In the genomic region with DNA sequence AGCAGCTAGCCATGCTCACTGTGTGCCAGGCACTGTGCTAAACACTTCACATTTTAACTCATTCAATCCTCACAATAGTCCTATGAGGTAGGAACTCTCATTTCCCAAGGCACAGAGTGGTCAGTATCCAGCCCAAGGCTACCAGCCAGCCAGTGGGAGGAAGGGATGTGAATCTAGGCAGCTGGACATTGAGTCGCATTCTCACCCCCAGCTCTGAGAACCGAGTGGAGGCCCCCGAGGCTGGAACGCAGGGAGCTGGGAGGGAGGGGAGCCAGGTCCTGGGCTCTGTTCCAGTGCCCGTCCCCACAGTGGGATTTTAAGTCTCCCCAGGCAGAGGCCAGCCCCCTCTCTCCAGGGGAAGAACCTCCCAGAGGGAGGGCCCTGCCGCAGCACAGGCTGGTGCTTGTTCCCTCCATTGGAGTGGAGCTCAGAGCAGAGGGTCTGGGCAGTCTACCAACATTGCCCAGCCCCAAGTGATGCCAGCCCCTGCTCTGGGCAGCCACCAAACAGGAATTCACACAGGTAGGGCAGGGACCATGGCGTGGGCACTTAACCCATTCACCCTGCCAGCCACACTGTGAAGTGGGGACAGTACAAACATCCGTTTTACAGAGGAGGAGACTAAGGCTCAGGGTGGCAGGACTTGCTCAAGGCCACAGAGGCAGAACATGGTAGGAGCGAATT, we compare ENCODE assay signal across 12 cellular contexts.
DNase-seq lines count a peak whose midpoint lies in the region; ATAC-seq and TF ChIP-seq lines count a peak whose summit lies in the region.
"Had no signal": no experiment of that assay in that cellular context is flagged by ENCODE, and none has a peak within 500 bp of the region (broad histone marks: within the 10 kb centered on the region; RNA-seq: fewer than 3 reads in every experiment).

No MANE protein-coding gene starts in this region.

- no peak overlapping the region for H3K23ac ChIP-seq in neuronal stem cell (ENCODE audit: low read depth, low read length, poor library complexity)

- H3K9me3 ChIP-seq in heart right ventricle, result no peaks in the 10 kb centered on the region
- no peaks in the 10 kb centered on the region for H3K9me3 ChIP-seq in esophagus squamous epithelium
- H3K9me3 ChIP-seq in neuronal stem cell (replicated peaks in 1 of 2; ENCODE audit: control insufficient read depth in 2 of 2, insufficient read depth in 1 of 2, low read depth in 1 of 2, low read length in 2 of 2), result no peaks in the 10 kb centered on the region
- no peaks in the 10 kb centered on the region for H3K9me3 ChIP-seq in vagina

- H3K18ac ChIP-seq in neuronal stem cell (ENCODE audit: low read length), result peak overlapping the region; percentile 86

- H3K27ac ChIP-seq in heart right ventricle (peak overlapping the region in 5 of 10 donors; percentile 3 to 85 (median 29)), esophagus squamous epithelium (peak overlapping the region; percentile 81 to 90 (median 84)), neuronal stem cell (replicated peaks; ENCODE audit: low read length) (no peak overlapping the region), vagina (peak overlapping the region; percentile 96)

- DNase-seq in heart right ventricle (no peak), left ventricle myocardium superior (no peak), esophagus squamous epithelium (lab: John Stamatoyannopoulos, UW) (no peak), neuronal stem cell (ENCODE audit: low spot score) (no peak), vagina (ENCODE audit: extremely low spot score in 2 of 2) (no peak)
- no peak for DNase-seq in activated naive CD8-positive, alpha-beta T cell treated with anti-CD3 and anti-CD28 coated beads for 36 hours
- no peak for DNase-seq in stimulated activated CD8-positive, alpha-beta memory T cell treated with anti-CD3 and anti-CD28 coated beads, Interleukin-4, amount 100 ng/mL, for 48 hours
- no peak for DNase-seq in effector CD4-positive, alpha-beta T cell
- DNase-seq: activated CD4-positive, alpha-beta T cell treated with anti-CD3 and anti-CD28 coated beads, Interleukin-2, amount 10 ng/mL, durations not matched to agents 7 days and 5 days; NCI-H2029 had no signal

- H3K4me1 ChIP-seq in heart right ventricle (peaks cover 0 to 43% (median 15%) of the 10 kb centered on the region in 9 donors), esophagus squamous epithelium (peaks cover 29 to 54% (median 49%) of the 10 kb centered on the region in 3 donors), neuronal stem cell (ENCODE audit: control insufficient read depth in 2 of 2, insufficient read depth in 1 of 2, low read depth in 1 of 2, low read length in 2 of 2) (peaks cover 0 to 12% of the 10 kb centered on the region in 2 donors), vagina (peaks cover 26% of the 10 kb centered on the region)

- no peak overlapping the region for H4K8ac ChIP-seq in neuronal stem cell (ENCODE audit: low read depth, low read length)

- no peak overlapping the region for H4K91ac ChIP-seq in neuronal stem cell (ENCODE audit: low read depth, low read length, poor library complexity)

- H2BK15ac ChIP-seq in neuronal stem cell (ENCODE audit: low read length), result peak overlapping the region; percentile 11

- no peaks in the 10 kb centered on the region for H3K79me1 ChIP-seq in neuronal stem cell (ENCODE audit: low read depth, low read length)

- H2AK5ac ChIP-seq in neuronal stem cell (ENCODE audit: low read depth, low read length), result no peak overlapping the region

- H2BK5ac ChIP-seq in neuronal stem cell (ENCODE audit: low read length), result no peak overlapping the region

- peak in 5 of 8 donors; percentile 9 to 43 (median 21) for ATAC-seq in heart right ventricle
- ATAC-seq in left ventricle myocardium superior, result no peak

- no peak overlapping the region for H3K14ac ChIP-seq in neuronal stem cell (ENCODE audit: low read length)

- peak overlapping the region; percentile 52 for H2BK120ac ChIP-seq in neuronal stem cell (ENCODE audit: low read depth, low read length)

- H3K27me3 ChIP-seq in heart right ventricle (no peaks in the 10 kb centered on the region), esophagus squamous epithelium (no peaks in the 10 kb centered on the region), neuronal stem cell (ENCODE audit: control insufficient read depth in 3 of 3, insufficient read depth in 3 of 3, low read depth in 1 of 3, low read length in 3 of 3) (peaks cover 0 to 37% (median 0%) of the 10 kb centered on the region in 3 experiments), vagina (no peaks in the 10 kb centered on the region)

- H3K36me3 Mint-ChIP-seq in activated naive CD8-positive, alpha-beta T cell treated with anti-CD3 and anti-CD28 coated beads for 36 hours, result no peaks in the 10 kb centered on the region
- H3K36me3 Mint-ChIP-seq: activated naive CD4-positive, alpha-beta T cell treated with anti-CD3 and anti-CD28 coated beads, Interleukin-2, amount 50 U/mL, for 72 hours had no signal

- intact Hi-C loops in heart right ventricle (cut with DNase I) (no loop called here), left ventricle myocardium superior (cut with micrococcal nuclease) (no loop called here), esophagus squamous epithelium (cut with DNase I) (no loop called here), vagina (cut with DNase I) (no loop called here)

- no peak overlapping the region for H2BK12ac ChIP-seq in neuronal stem cell (ENCODE audit: low read length)

- TF ChIP-seq CTCF in heart right ventricle (IDR thresholded peaks at IDR 0.05) (no peak), esophagus squamous epithelium (IDR thresholded peaks at IDR 0.05) (no peak), vagina (IDR thresholded peaks at IDR 0.05) (no peak)

- WGBS in heart right ventricle, 2 donors, result 61 to 70% methylated on average over 9 of the region's 9 CpGs
- 24 to 39% methylated on average over 7 to 8 of the region's 9 CpGs for WGBS in esophagus squamous epithelium, 2 donors
- no CpG with 5 or more reads among the region's 9 CpGs for WGBS in neuronal stem cell (ENCODE audit: extremely low coverage in 2 of 2, insufficient read length in 2 of 2, insufficient replicate concordance in 1 of 2), 2 donors

- H3K9ac ChIP-seq in neuronal stem cell (ENCODE audit: low read depth, low read length, poor library complexity), result no peak overlapping the region

- peak overlapping the region; percentile 55 for H2AFZ ChIP-seq in neuronal stem cell (ENCODE audit: low read length)

- peaks cover 6% of the 10 kb centered on the region for H3K4me1 Mint-ChIP-seq in activated naive CD8-positive, alpha-beta T cell treated with anti-CD3 and anti-CD28 coated beads for 36 hours

- H3K4me2 ChIP-seq in neuronal stem cell (ENCODE audit: insufficient read depth, low read length, poor library complexity, severe bottlenecking), result no peak overlapping the region

- no peak overlapping the region for H3K4ac ChIP-seq in neuronal stem cell (ENCODE audit: low read length)

- H3K27me3 Mint-ChIP-seq in activated naive CD8-positive, alpha-beta T cell treated with anti-CD3 and anti-CD28 coated beads for 36 hours, result peaks cover 6% of the 10 kb centered on the region

- H3K27ac Mint-ChIP-seq in activated naive CD8-positive, alpha-beta T cell treated with anti-CD3 and anti-CD28 coated beads for 36 hours, result no peak overlapping the region
- H3K27ac Mint-ChIP-seq: activated CD4-positive, alpha-beta T cell treated with anti-CD3 and anti-CD28 coated beads, Interleukin-2, amount 10 ng/mL, durations not matched to agents 7 days and 5 days; nephron progenitor cell had no signal

- H3K4me3 Mint-ChIP-seq in activated naive CD8-positive, alpha-beta T cell treated with anti-CD3 and anti-CD28 coated beads for 36 hours, result no peak overlapping the region
- H3K4me3 Mint-ChIP-seq: activated CD4-positive, alpha-beta T cell treated with anti-CD3 and anti-CD28 coated beads, Interleukin-2, amount 10 ng/mL, durations not matched to agents 7 days and 5 days had no signal

- no peaks in the 10 kb centered on the region for H3K36me3 ChIP-seq in heart right ventricle
- H3K36me3 ChIP-seq in esophagus squamous epithelium, result no peaks in the 10 kb centered on the region
- H3K36me3 ChIP-seq in neuronal stem cell (replicated peaks in 1 of 2; ENCODE audit: control insufficient read depth in 2 of 2, insufficient read depth in 2 of 2, low read length in 2 of 2), result no peaks in the 10 kb centered on the region
- H3K36me3 ChIP-seq in vagina, result no peaks in the 10 kb centered on the region

- H3K9me3 Mint-ChIP-seq in activated naive CD8-positive, alpha-beta T cell treated with anti-CD3 and anti-CD28 coated beads for 36 hours, result no peaks in the 10 kb centered on the region
- H3K9me3 Mint-ChIP-seq: activated CD4-positive, alpha-beta T cell treated with anti-CD3 and anti-CD28 coated beads, Interleukin-2, amount 10 ng/mL, durations not matched to agents 7 days and 5 days; activated naive CD4-positive, alpha-beta T cell treated with anti-CD3 and anti-CD28 coated beads, Interleukin-2, amount 50 U/mL, for 72 hours had no signal

- no peak for TF ChIP-seq POLR2A in esophagus squamous epithelium (IDR thresholded peaks at IDR 0.05)
- no peak for TF ChIP-seq POLR2A in vagina (IDR thresholded peaks at IDR 0.05)

- H3K4me3 ChIP-seq in heart right ventricle (no peak overlapping the region), esophagus squamous epithelium (peak overlapping the region in 1 of 4 donors; percentile 59), neuronal stem cell (ENCODE audit: low read length in 2 of 2) (no peak overlapping the region), vagina (peak overlapping the region in 1 of 2 donors; percentile 54)
